Comparison of ENCODE assay signal across 10 cellular contexts in the genomic region with DNA sequence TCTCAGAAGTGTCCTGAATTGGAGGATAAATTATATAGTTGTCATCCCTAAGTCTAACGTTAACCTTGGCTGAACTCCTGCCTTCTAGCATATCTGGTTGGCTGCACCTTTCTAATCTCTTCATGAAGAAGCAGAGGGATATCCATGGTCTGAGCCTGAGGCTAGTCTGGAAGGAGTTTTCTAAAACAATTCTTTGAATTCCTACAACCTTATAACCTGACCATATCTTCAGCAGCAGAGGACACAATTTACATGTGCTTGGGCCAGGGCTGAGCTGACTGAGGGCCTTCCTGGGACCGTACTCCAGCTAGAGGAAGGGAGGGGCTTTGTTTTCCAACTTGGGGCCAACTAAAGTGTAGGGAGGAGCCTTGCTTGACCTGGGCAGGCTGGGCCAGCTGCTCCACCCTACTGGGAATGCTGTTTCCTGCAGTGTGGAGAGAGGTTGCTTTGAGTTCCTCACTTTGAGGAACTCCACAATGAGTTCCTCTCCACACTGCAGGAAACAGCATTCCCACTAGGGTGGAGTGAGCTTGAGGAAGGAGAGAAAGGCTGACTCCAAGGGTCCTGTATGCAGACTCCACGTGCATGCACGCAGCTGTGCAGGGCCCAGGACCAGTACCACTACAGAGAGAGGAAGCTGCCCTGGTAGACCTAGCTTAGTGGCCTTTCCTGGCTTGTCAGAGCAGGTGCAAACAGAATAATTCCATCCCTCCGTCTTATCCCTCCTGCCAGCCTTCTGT. TPM values are rescaled to one million over a fixed set of nuclear protein-coding genes. Genes with fewer than 3 reads are reported as not detected.
DNase-seq lines count a peak whose midpoint lies in the region; ATAC-seq and TF ChIP-seq lines count a peak whose summit lies in the region.
"Had no signal": no experiment of that assay in that cellular context is flagged by ENCODE, and none has a peak within 500 bp of the region (broad histone marks: within the 10 kb centered on the region; RNA-seq: fewer than 3 reads in every experiment).

No MANE protein-coding gene starts in this region.

- H3K36me3 Mint-ChIP-seq in activated naive CD8-positive, alpha-beta T cell treated with anti-CD3 and anti-CD28 coated beads, Interleukin-2, amount 50 U/mL, for 24 hours (ENCODE audit: low read depth): peaks cover 8% of the 10 kb centered on the region

- no peak for TF ChIP-seq POLR2A in gastrocnemius medialis (IDR thresholded peaks at IDR 0.05)

- H3K36me3 ChIP-seq in gastrocnemius medialis: peaks cover 0 to 57% of the 10 kb centered on the region in 2 donors

- ATAC-seq in activated naive CD8-positive, alpha-beta T cell treated with anti-CD3 and anti-CD28 coated beads, Interleukin-2, amount 50 U/mL, for 24 hours: no peak
- ATAC-seq in left ventricle myocardium superior (peak; percentile 80), gastrocnemius medialis (peak; percentile 24 to 48), GM18867 (IDR thresholded peaks at IDR 0.05; ENCODE audit: unreplicated experiment) (no peak), GM18502 (IDR thresholded peaks at IDR 0.05; ENCODE audit: poor library complexity, unreplicated experiment) (no peak)

- in situ Hi-C loops in gastrocnemius medialis (cut with MboI; ENCODE audit: low sequenced_read_pairs in 4 of 4): loop anchor here in 1 of 4 donors (10.0 kb wide), 1 partner anchor 49 kb away; no protein-coding TSS in a partner anchor

- no peaks in the 10 kb centered on the region for H3K27me3 ChIP-seq in gastrocnemius medialis

- peak overlapping the region; percentile 49 for H3K27ac Mint-ChIP-seq in activated naive CD8-positive, alpha-beta T cell treated with anti-CD3 and anti-CD28 coated beads, Interleukin-2, amount 50 U/mL, for 24 hours

- peaks cover 5% of the 10 kb centered on the region for H3K4me1 Mint-ChIP-seq in activated naive CD8-positive, alpha-beta T cell treated with anti-CD3 and anti-CD28 coated beads, Interleukin-2, amount 50 U/mL, for 24 hours

- no peaks in the 10 kb centered on the region for H3K9me3 Mint-ChIP-seq in activated naive CD8-positive, alpha-beta T cell treated with anti-CD3 and anti-CD28 coated beads, Interleukin-2, amount 50 U/mL, for 24 hours

- H3K4me1 ChIP-seq in gastrocnemius medialis: peaks cover 44 to 48% of the 10 kb centered on the region in 2 donors

- peak; percentile 74 for DNase-seq in ELF-1 (ENCODE audit: low read depth, low spot score)
- no peak for DNase-seq in activated naive CD8-positive, alpha-beta T cell treated with anti-CD3 and anti-CD28 coated beads, Interleukin-2, amount 50 U/mL, for 24 hours
- DNase-seq in left ventricle myocardium superior: peak; percentile 58
- no peak for DNase-seq in gastrocnemius medialis
- DNase-seq in NCI-H2107 treated with DMSO at 0.1 percent for 48 hours (lab: John Stamatoyannopoulos, UW; ENCODE audit: unreplicated experiment): no peak
- DNase-seq in activated CD4-positive, alpha-beta T cell treated with anti-CD3 and anti-CD28 coated beads for 4 hours: no peak
- DNase-seq: NCI-H2081, T1000 had no signal

- TF ChIP-seq CTCF in gastrocnemius medialis (IDR thresholded peaks at IDR 0.05 in 4 of 5, conservative IDR thresholded peaks at IDR 0.05 in 1 of 5): no peak

- no peak overlapping the region for H3K4me3 Mint-ChIP-seq in activated naive CD8-positive, alpha-beta T cell treated with anti-CD3 and anti-CD28 coated beads, Interleukin-2, amount 50 U/mL, for 24 hours

- peak overlapping the region; percentile 43 to 84 (median 70) for H3K27ac ChIP-seq in gastrocnemius medialis

- intact Hi-C loops in left ventricle myocardium superior (cut with micrococcal nuclease): no loop called here
- intact Hi-C loops in gastrocnemius medialis (cut with DNase I; ENCODE audit: low total_unique reads): no loop called here

- no peak overlapping the region for H3K4me3 ChIP-seq in gastrocnemius medialis

- no peaks in the 10 kb centered on the region for H3K27me3 Mint-ChIP-seq in activated naive CD8-positive, alpha-beta T cell treated with anti-CD3 and anti-CD28 coated beads, Interleukin-2, amount 50 U/mL, for 24 hours

- H3K9me3 ChIP-seq in gastrocnemius medialis: no peaks in the 10 kb centered on the region

RNA-seq across cellular contexts. Expression of a gene that starts 19.6 kb away (rescaled TPM):
- total RNA-seq in left ventricle myocardium superior (19.5 TPM), gastrocnemius medialis (10 to 100 TPM; 21.4 to 48.0 (median 35.2) TPM)

RNA-seq across cellular contexts. Expression of a gene that starts 54.1 kb away (rescaled TPM):
- total RNA-seq in left ventricle myocardium superior: 121 TPM
- 10 to 100 TPM; 36.4 to 71.3 (median 43.7) TPM for total RNA-seq in gastrocnemius medialis

Comparison
In these comparisons a context has a peak if more than half of its experiments do, and no peak if none do; other contexts are left out.
1. DNase-seq: peak in ELF-1 (single experiment) and left ventricle myocardium superior (single experiment); none in activated naive CD8-positive, alpha-beta T cell treated with anti-CD3 and anti-CD28 coated beads, Interleukin-2, amount 50 U/mL, for 24 hours (single experiment), gastrocnemius medialis (0 of 2), NCI-H2107 treated with DMSO at 0.1 percent for 48 hours (single experiment) and activated CD4-positive, alpha-beta T cell treated with anti-CD3 and anti-CD28 coated beads for 4 hours (0 of 2).
2. ATAC-seq: peak in left ventricle myocardium superior (single experiment) and gastrocnemius medialis (2 of 2); none in activated naive CD8-positive, alpha-beta T cell treated with anti-CD3 and anti-CD28 coated beads, Interleukin-2, amount 50 U/mL, for 24 hours (single experiment), GM18867 (single experiment) and GM18502 (single experiment).